Comparison of ENCODE assay signal across 10 cellular contexts in the genomic region with DNA sequence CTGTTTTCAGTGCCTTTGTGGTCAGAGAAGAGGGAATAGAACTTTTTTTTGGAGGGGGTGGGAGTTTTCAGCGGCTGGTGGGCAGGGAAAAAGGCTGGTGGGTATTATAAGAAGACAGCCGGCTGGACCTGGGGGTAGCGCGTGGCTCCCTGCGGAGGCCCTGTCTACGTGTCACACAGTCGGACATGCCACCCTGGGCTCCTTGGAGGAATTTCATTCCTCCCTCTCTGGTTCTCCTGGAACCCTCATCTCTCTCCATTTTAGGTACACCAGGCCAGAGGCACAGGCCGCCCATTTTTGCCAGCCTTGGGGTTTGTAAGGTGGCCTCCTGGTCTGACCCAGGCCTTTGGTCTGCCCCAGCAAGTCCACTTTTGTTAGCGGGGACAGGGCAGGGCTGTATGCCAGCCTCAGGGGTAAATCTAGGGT. TPM values are rescaled to one million over a fixed set of nuclear protein-coding genes. Genes with fewer than 3 reads are reported as not detected.
A peak's percentile ranks its signal among the peaks of the same experiment; 100 is the strongest.
DNase-seq lines count a peak whose midpoint lies in the region; ATAC-seq and TF ChIP-seq lines count a peak whose summit lies in the region.
"Had no signal": no experiment of that assay in that cellular context is flagged by ENCODE, and none has a peak within 500 bp of the region (broad histone marks: within the 10 kb centered on the region; RNA-seq: fewer than 3 reads in every experiment).

No MANE protein-coding gene starts in this region.

- 10 to 13% methylated on average over 9 of the region's 9 CpGs for WGBS in GM23248 (ENCODE audit: low coverage in 1 of 2, low lambda C conversion rate in 2 of 2, missing lambda C conversion rate in 2 of 2), 2 experiments
- WGBS in hepatocyte (ENCODE audit: low lambda C conversion rate, missing lambda C conversion rate), result 28% methylated on average over 9 of the region's 9 CpGs

- H3K9ac ChIP-seq in GM23248, result peak overlapping the region; percentile 97

- peak overlapping the region; percentile 92 for H3K4me3 ChIP-seq in GM23248
- H3K4me3 ChIP-seq in WERI-Rb-1 (ENCODE audit: low read depth, low read length), result peak overlapping the region; percentile 77
- peak overlapping the region; percentile 54 for H3K4me3 ChIP-seq in hepatocyte
- peak overlapping the region; percentile 62 for H3K4me3 ChIP-seq in skeletal muscle cell (ENCODE audit: low read depth, low read length)

- H3K27ac ChIP-seq in GM23248 (peak overlapping the region; percentile 79), WERI-Rb-1 (peak overlapping the region; percentile 96), hepatocyte (peak overlapping the region; percentile 98)

- in situ Hi-C loops in GM23248 (cut with MboI), result no loop called here

- H4K20me1 ChIP-seq in GM23248 (ENCODE audit: insufficient read depth) (peaks cover 9% of the 10 kb centered on the region; the same call in 1 of the 2 replicates), hepatocyte (ENCODE audit: insufficient read depth, poor library complexity, severe bottlenecking) (peaks cover 7% of the 10 kb centered on the region)

- H3K36me3 ChIP-seq in GM23248 (ENCODE audit: low read depth) (peaks cover 13% of the 10 kb centered on the region; the same call in 1 of the 2 replicates), WERI-Rb-1 (peaks cover 31% of the 10 kb centered on the region), hepatocyte (replicated peaks; ENCODE audit: insufficient read depth, low read depth) (no peaks in the 10 kb centered on the region)

- TF ChIP-seq CTCF in WERI-Rb-1 (IDR thresholded peaks at IDR 0.05; ENCODE audit: low read depth, low read length), result no peak
- TF ChIP-seq CTCF in hepatocyte (IDR thresholded peaks at IDR 0.05; ENCODE audit: poor library complexity), result no peak

- H3K9me3 ChIP-seq in GM23248 (ENCODE audit: low read depth), result no peaks in the 10 kb centered on the region
- no peaks in the 10 kb centered on the region for H3K9me3 ChIP-seq in WERI-Rb-1 (ENCODE audit: severe bottlenecking)
- H3K9me3 ChIP-seq in hepatocyte (ENCODE audit: low read depth), result no peaks in the 10 kb centered on the region

- H3K4me1 ChIP-seq in GM23248 (ENCODE audit: insufficient read depth), result peaks cover 28% of the 10 kb centered on the region
- peaks cover 11% of the 10 kb centered on the region for H3K4me1 ChIP-seq in hepatocyte (ENCODE audit: insufficient read depth)

- H3K9me2 ChIP-seq in GM23248 (ENCODE audit: insufficient read depth) (no peaks in the 10 kb centered on the region), hepatocyte (replicated peaks; ENCODE audit: insufficient read depth) (no peaks in the 10 kb centered on the region)

- DNase-seq in GM23248 (peak; percentile 63), WERI-Rb-1 (no peak), hepatocyte (ENCODE audit: low spot score) (no peak), skeletal muscle cell (ENCODE audit: low read depth) (no peak), AG08395 (ENCODE audit: low spot score) (no peak)
- DNase-seq: NCI-H82 had no signal

- ATAC-seq in GM21717 (IDR thresholded peaks at IDR 0.05; ENCODE audit: unreplicated experiment), result no peak
- ATAC-seq in HG03520 (IDR thresholded peaks at IDR 0.05; ENCODE audit: unreplicated experiment), result no peak
- ATAC-seq in GM18511 (IDR thresholded peaks at IDR 0.05; ENCODE audit: unreplicated experiment), result no peak

- H3K4me2 ChIP-seq in GM23248 (ENCODE audit: unreplicated experiment), result peak overlapping the region; percentile 98
- peak overlapping the region; percentile 95 for H3K4me2 ChIP-seq in hepatocyte

- no peaks in the 10 kb centered on the region for H3F3A ChIP-seq in GM23248 (ENCODE audit: insufficient read depth)

- H3K79me2 ChIP-seq in GM23248 (ENCODE audit: insufficient read depth) (peaks cover 88% of the 10 kb centered on the region), hepatocyte (peaks cover 64% of the 10 kb centered on the region)

- H3K27me3 ChIP-seq in GM23248 (replicated peaks; ENCODE audit: insufficient read depth), result no peaks in the 10 kb centered on the region
- H3K27me3 ChIP-seq in WERI-Rb-1 (ENCODE audit: insufficient read depth, low read depth, severe bottlenecking), result no peaks in the 10 kb centered on the region
- no peaks in the 10 kb centered on the region for H3K27me3 ChIP-seq in hepatocyte

- H2AFZ ChIP-seq in GM23248, result peak overlapping the region; percentile 87
- H2AFZ ChIP-seq in hepatocyte, result peak overlapping the region; percentile 100

RNA-seq across cellular contexts. Expression of gene FKBP10, which starts 0.9 kb away (rescaled TPM):
- 750 and 759 TPM in 2 replicates for total RNA-seq in GM23248 (2014; rRNA removed; shearing (Covaris generic))
- polyA plus RNA-seq in GM23248 (2016; fragmentation: Nextera tagmentation; extraction: Ambion mirVana), result 78.0 and 81.5 TPM in 2 replicates
- total RNA-seq in hepatocyte, result 239 and 290 TPM in 2 replicates
- 88.0 and 92.0 TPM in 2 replicates for polyA plus RNA-seq in hepatocyte

RNA-seq across cellular contexts. Expression of gene P3H4, which starts 2.0 kb away (rescaled TPM):
- 116 and 161 TPM in 2 replicates for total RNA-seq in GM23248 (2014; rRNA removed; shearing (Covaris generic))
- polyA plus RNA-seq in GM23248 (2016; fragmentation: Nextera tagmentation; extraction: Ambion mirVana) (96.9 and 105 TPM in 2 replicates), hepatocyte (109 and 110 TPM in 2 replicates)
- 62.6 and 66.2 TPM in 2 replicates for total RNA-seq in hepatocyte

RNA-seq across cellular contexts. Expression of gene NT5C3B, which starts 22.3 kb away (rescaled TPM):
- total RNA-seq in GM23248 (2014; rRNA removed; shearing (Covaris generic)), result 61.7 and 69.8 TPM in 2 replicates
- polyA plus RNA-seq in GM23248 (2016; fragmentation: Nextera tagmentation; extraction: Ambion mirVana), result 59.3 and 69.6 TPM in 2 replicates
- 47.7 and 51.8 TPM in 2 replicates for total RNA-seq in hepatocyte
- polyA plus RNA-seq in hepatocyte, result 85.1 and 87.8 TPM in 2 replicates

RNA-seq across cellular contexts. Expression of gene KLHL10, which starts 23.9 kb away (rescaled TPM):
- 2.3 TPM in 1 of 2 replicates, not detected in the other for total RNA-seq in GM23248 (2014; rRNA removed; shearing (Covaris generic))
- polyA plus RNA-seq in GM23248 (2016; fragmentation: Nextera tagmentation; extraction: Ambion mirVana) (0.09 TPM in 2 replicates), hepatocyte (not detected in 2 replicates)
- 0.43 TPM in 1 of 2 replicates, not detected in the other for total RNA-seq in hepatocyte
- total RNA-seq: HT-29 had no signal

RNA-seq across cellular contexts. Expression of gene JUP, which starts 27.2 kb away (rescaled TPM):
- 2.7 and 3.6 TPM in 2 replicates for total RNA-seq in GM23248 (2014; rRNA removed; shearing (Covaris generic))
- 2.3 and 3.1 TPM in 2 replicates for polyA plus RNA-seq in GM23248 (2016; fragmentation: Nextera tagmentation; extraction: Ambion mirVana)
- total RNA-seq in hepatocyte, result 162 and 209 TPM in 2 replicates
- 191 and 214 TPM in 2 replicates for polyA plus RNA-seq in hepatocyte
